In the genomic region with DNA sequence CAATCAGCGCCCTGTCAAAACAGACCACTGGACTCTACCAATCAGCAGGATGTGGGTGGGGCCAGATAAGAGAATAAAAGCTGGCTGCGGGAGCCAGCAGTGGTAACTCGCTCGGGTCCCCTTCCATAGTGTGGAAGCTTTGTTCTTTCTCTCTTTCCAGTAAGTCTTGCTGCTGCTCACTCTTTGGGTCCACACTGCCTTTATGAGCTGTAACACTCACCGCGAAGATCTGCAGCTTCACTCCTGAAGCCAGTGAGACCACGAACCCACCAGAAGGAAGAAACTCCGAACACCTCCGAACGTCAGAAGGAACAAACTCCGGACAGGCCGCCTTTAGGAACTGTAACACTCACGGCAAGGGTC, we compare ENCODE assay signal across 1 cellular context.
TF ChIP-seq lines count a peak whose summit lies in the region.

No MANE protein-coding gene starts in this region.

TF ChIP-seq in HEK293, 187 proteins besides CTCF, POLR2A, EP300 and RAD21:
- TF ChIP-seq, protein P1, sequence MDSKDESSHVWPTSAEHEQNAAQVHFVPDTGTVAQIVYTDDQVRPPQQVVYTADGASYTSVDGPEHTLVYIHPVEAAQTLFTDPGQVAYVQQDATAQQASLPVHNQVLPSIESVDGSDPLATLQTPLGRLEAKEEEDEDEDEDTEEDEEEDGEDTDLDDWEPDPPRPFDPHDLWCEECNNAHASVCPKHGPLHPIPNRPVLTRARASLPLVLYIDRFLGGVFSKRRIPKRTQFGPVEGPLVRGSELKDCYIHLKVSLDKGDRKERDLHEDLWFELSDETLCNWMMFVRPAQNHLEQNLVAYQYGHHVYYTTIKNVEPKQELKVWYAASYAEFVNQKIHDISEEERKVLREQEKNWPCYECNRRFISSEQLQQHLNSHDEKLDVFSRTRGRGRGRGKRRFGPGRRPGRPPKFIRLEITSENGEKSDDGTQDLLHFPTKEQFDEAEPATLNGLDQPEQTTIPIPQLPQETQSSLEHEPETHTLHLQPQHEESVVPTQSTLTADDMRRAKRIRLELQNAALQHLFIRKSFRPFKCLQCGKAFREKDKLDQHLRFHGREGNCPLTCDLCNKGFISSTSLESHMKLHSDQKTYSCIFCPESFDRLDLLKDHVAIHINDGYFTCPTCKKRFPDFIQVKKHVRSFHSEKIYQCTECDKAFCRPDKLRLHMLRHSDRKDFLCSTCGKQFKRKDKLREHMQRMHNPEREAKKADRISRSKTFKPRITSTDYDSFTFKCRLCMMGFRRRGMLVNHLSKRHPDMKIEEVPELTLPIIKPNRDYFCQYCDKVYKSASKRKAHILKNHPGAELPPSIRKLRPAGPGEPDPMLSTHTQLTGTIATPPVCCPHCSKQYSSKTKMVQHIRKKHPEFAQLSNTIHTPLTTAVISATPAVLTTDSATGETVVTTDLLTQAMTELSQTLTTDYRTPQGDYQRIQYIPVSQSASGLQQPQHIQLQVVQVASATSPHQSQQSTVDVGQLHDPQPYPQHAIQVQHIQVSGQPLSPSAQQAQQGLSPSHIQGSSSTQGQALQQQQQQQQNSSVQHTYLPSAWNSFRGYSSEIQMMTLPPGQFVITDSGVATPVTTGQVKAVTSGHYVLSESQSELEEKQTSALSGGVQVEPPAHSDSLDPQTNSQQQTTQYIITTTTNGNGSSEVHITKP (tag by site-specific recombination; IDR thresholded peaks at IDR 0.05) = 0 out of 2 replicates have a peak, but pooled peaks have one; percentile 16
